ENCODE assay signal across 1 cellular context in genomic region chr21:43021191-43021590, GRCh38.
TF ChIP-seq lines count a peak whose summit lies in the region.

No MANE protein-coding gene starts in this region.

TF ChIP-seq in GM23338, 12 proteins besides CTCF, POLR2A, EP300 and RAD21 (continued from another document):
- TF ChIP-seq, protein P1, sequence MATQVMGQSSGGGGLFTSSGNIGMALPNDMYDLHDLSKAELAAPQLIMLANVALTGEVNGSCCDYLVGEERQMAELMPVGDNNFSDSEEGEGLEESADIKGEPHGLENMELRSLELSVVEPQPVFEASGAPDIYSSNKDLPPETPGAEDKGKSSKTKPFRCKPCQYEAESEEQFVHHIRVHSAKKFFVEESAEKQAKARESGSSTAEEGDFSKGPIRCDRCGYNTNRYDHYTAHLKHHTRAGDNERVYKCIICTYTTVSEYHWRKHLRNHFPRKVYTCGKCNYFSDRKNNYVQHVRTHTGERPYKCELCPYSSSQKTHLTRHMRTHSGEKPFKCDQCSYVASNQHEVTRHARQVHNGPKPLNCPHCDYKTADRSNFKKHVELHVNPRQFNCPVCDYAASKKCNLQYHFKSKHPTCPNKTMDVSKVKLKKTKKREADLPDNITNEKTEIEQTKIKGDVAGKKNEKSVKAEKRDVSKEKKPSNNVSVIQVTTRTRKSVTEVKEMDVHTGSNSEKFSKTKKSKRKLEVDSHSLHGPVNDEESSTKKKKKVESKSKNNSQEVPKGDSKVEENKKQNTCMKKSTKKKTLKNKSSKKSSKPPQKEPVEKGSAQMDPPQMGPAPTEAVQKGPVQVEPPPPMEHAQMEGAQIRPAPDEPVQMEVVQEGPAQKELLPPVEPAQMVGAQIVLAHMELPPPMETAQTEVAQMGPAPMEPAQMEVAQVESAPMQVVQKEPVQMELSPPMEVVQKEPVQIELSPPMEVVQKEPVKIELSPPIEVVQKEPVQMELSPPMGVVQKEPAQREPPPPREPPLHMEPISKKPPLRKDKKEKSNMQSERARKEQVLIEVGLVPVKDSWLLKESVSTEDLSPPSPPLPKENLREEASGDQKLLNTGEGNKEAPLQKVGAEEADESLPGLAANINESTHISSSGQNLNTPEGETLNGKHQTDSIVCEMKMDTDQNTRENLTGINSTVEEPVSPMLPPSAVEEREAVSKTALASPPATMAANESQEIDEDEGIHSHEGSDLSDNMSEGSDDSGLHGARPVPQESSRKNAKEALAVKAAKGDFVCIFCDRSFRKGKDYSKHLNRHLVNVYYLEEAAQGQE (IDR thresholded peaks at IDR 0.05; ENCODE audit: unreplicated experiment), result no peak
- no peak for TF ChIP-seq ZNF114 (CRISPR knock-in tag; IDR thresholded peaks at IDR 0.05)
- no peak for TF ChIP-seq ZNF462 (CRISPR knock-in tag; IDR thresholded peaks at IDR 0.05)
- TF ChIP-seq, protein P2, sequence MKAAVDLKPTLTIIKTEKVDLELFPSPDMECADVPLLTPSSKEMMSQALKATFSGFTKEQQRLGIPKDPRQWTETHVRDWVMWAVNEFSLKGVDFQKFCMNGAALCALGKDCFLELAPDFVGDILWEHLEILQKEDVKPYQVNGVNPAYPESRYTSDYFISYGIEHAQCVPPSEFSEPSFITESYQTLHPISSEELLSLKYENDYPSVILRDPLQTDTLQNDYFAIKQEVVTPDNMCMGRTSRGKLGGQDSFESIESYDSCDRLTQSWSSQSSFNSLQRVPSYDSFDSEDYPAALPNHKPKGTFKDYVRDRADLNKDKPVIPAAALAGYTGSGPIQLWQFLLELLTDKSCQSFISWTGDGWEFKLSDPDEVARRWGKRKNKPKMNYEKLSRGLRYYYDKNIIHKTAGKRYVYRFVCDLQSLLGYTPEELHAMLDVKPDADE (IDR thresholded peaks at IDR 0.05), result no peak
